17 cellular contexts compared by ENCODE assay signal in the genomic region with DNA sequence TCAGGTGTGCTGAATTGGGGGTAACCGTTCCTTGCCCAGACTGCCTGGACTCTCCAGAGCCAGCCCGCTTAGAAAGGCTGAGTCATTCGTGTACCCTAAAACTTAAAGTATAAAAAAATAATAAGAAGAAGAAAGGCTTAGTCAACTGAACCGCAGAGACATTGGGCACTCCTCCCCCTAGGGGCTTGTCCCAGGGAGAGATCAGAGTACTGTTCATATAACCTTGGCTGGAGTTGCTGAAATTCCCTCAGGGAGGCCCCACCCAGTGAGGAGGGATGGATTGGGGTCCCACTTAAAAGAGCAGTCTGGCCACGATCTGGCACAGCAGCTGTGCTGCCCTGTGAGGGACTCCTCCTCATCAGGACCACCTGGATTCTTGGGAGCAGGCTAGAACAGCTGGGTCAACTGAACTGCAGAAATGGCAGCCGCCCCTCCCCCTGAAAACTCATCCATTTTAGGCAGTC. TPM values are rescaled to one million over a fixed set of nuclear protein-coding genes. Genes with fewer than 3 reads are reported as not detected.
A peak's percentile ranks its signal among the peaks of the same experiment; 100 is the strongest.
DNase-seq lines count a peak whose midpoint lies in the region; ATAC-seq and TF ChIP-seq lines count a peak whose summit lies in the region.
"Had no signal": no experiment of that assay in that cellular context is flagged by ENCODE, and none has a peak within 500 bp of the region (broad histone marks: within the 10 kb centered on the region; RNA-seq: fewer than 3 reads in every experiment).

No MANE protein-coding gene starts in this region.

- peaks cover 41% of the 10 kb centered on the region for H3K4me1 ChIP-seq in suprapubic skin
- peaks cover 59% of the 10 kb centered on the region for H3K4me1 ChIP-seq in CD4-positive, alpha-beta memory T cell (ENCODE audit: insufficient read depth, low read length)
- H3K4me1 ChIP-seq: BE2C had no signal

- H3K4me1 Mint-ChIP-seq in activated CD4-positive, alpha-beta memory T cell treated with anti-CD3 and anti-CD28 coated beads, Interleukin-2, amount 10 ng/mL, durations not matched to agents 7 days and 5 days = peaks cover 50% of the 10 kb centered on the region
- peaks cover 57 to 95% (median 76%) of the 10 kb centered on the region in 4 donors for H3K4me1 Mint-ChIP-seq in CD4-positive, alpha-beta memory T cell

- no peak overlapping the region for H3K4me3 ChIP-seq in suprapubic skin
- H3K4me3 ChIP-seq in CD4-positive, alpha-beta memory T cell (ENCODE audit: low read length in 2 of 2) = no peak overlapping the region
- H3K4me3 ChIP-seq: GM23248 had no signal

- no peak for TF ChIP-seq CTCF in suprapubic skin (IDR thresholded peaks at IDR 0.05)

- H3K36me3 ChIP-seq in suprapubic skin = no peaks in the 10 kb centered on the region
- H3K36me3 ChIP-seq in CD4-positive, alpha-beta memory T cell (ENCODE audit: insufficient read depth, low read length) = no peaks in the 10 kb centered on the region
- H3K36me3 ChIP-seq: BE2C had no signal

- H3K27ac ChIP-seq in suprapubic skin = peak overlapping the region; percentile 18
- no peak overlapping the region for H3K27ac ChIP-seq in CD4-positive, alpha-beta memory T cell (ENCODE audit: low read depth, low read length)
- H3K27ac ChIP-seq: GM23248, RWPE1 had no signal

- no peak overlapping the region for H3K4me3 Mint-ChIP-seq in activated CD4-positive, alpha-beta memory T cell treated with anti-CD3 and anti-CD28 coated beads, Interleukin-2, amount 10 ng/mL, durations not matched to agents 7 days and 5 days
- H3K4me3 Mint-ChIP-seq in CD4-positive, alpha-beta memory T cell = peak overlapping the region in 1 of 8 donors; percentile 39

- ATAC-seq in left cardiac atrium (peak; percentile 12 to 18), left ventricle myocardium superior (no peak), HG02852 (IDR thresholded peaks at IDR 0.05; ENCODE audit: unreplicated experiment) (peak; percentile 51)

- TF ChIP-seq POLR2A in suprapubic skin (IDR thresholded peaks at IDR 0.05) = no peak

- peak overlapping the region; percentile 21 for H3K27ac Mint-ChIP-seq in activated CD4-positive, alpha-beta memory T cell treated with anti-CD3 and anti-CD28 coated beads, Interleukin-2, amount 10 ng/mL, durations not matched to agents 7 days and 5 days
- peak overlapping the region in 2 of 7 donors; percentile 42 to 46 for H3K27ac Mint-ChIP-seq in CD4-positive, alpha-beta memory T cell

- intact Hi-C loops in left cardiac atrium (cut with DNase I) (no loop called here), left ventricle myocardium superior (cut with micrococcal nuclease) (no loop called here)
- intact Hi-C loops in CD4-positive, alpha-beta memory T cell (cut with micrococcal nuclease) = no loop called here

- DNase-seq in left cardiac atrium (no peak), left ventricle myocardium superior (no peak), suprapubic skin (ENCODE audit: low spot score in 2 of 2) (no peak), NCI-H1092 (lab: John Stamatoyannopoulos, UW) (no peak), GM19240 (ENCODE audit: insufficient read length, low spot score) (no peak)
- no peak for DNase-seq in activated CD4-positive, alpha-beta memory T cell treated with anti-CD3 and anti-CD28 coated beads, Interleukin-2, amount 10 ng/mL, durations not matched to agents 7 days and 5 days
- no peak for DNase-seq in CD4-positive, alpha-beta memory T cell
- DNase-seq: aorta; BE2C; effector CD8-positive, alpha-beta T cell; GM23248; NCI-H1417; NCI-H510A; retina; stimulated activated CD4-positive, alpha-beta T cell treated with anti-CD3 and anti-CD28 coated beads, Interleukin-4, amount 100 ng/mL, for 4 hours had no signal

- no peaks in the 10 kb centered on the region for H3K27me3 ChIP-seq in suprapubic skin
- H3K27me3 ChIP-seq in CD4-positive, alpha-beta memory T cell (ENCODE audit: insufficient read depth, low read length) = no peaks in the 10 kb centered on the region
- H3K27me3 ChIP-seq: BE2C had no signal

- POLR2A ChIA-PET in activated CD4-positive, alpha-beta memory T cell treated with anti-CD3 and anti-CD28 coated beads, Interleukin-2, amount 10 ng/mL, durations not matched to agents 7 days and 5 days (lab: Charles Lee) = no interaction called here
- POLR2A ChIA-PET in CD4-positive, alpha-beta memory T cell (lab: Charles Lee; ENCODE audit: partially characterized antibody) = no interaction called here

- CTCF ChIA-PET in activated CD4-positive, alpha-beta memory T cell treated with anti-CD3 and anti-CD28 coated beads, Interleukin-2, amount 10 ng/mL, durations not matched to agents 7 days and 5 days (lab: Charles Lee) = no interaction called here
- CTCF ChIA-PET in CD4-positive, alpha-beta memory T cell (lab: Charles Lee; ENCODE audit: partially characterized antibody) = no interaction called here

- WGBS in suprapubic skin = 70% methylated on average over 5 of the region's 6 CpGs

- no peaks in the 10 kb centered on the region for H3K9me3 ChIP-seq in suprapubic skin
- H3K9me3 ChIP-seq in CD4-positive, alpha-beta memory T cell (ENCODE audit: control insufficient read depth in 1 of 2, low read length in 2 of 2) = no peaks in the 10 kb centered on the region
- H3K9me3 ChIP-seq: BE2C had no signal

- peaks cover 50% of the 10 kb centered on the region for H3K36me3 Mint-ChIP-seq in activated CD4-positive, alpha-beta memory T cell treated with anti-CD3 and anti-CD28 coated beads, Interleukin-2, amount 10 ng/mL, durations not matched to agents 7 days and 5 days (ENCODE audit: low read depth)
- H3K36me3 Mint-ChIP-seq in CD4-positive, alpha-beta memory T cell = peaks cover 15 to 41% of the 10 kb centered on the region in 2 donors

- no peak for TF ChIP-seq EP300 in suprapubic skin (IDR thresholded peaks at IDR 0.05)

- no peaks in the 10 kb centered on the region for H3K27me3 Mint-ChIP-seq in activated CD4-positive, alpha-beta memory T cell treated with anti-CD3 and anti-CD28 coated beads, Interleukin-2, amount 10 ng/mL, durations not matched to agents 7 days and 5 days
- H3K27me3 Mint-ChIP-seq in CD4-positive, alpha-beta memory T cell = no peaks in the 10 kb centered on the region

- H3K9me3 Mint-ChIP-seq in activated CD4-positive, alpha-beta memory T cell treated with anti-CD3 and anti-CD28 coated beads, Interleukin-2, amount 10 ng/mL, durations not matched to agents 7 days and 5 days = peaks cover 8% of the 10 kb centered on the region
- H3K9me3 Mint-ChIP-seq in CD4-positive, alpha-beta memory T cell = peaks cover 0 to 2% (median 0%) of the 10 kb centered on the region in 8 donors

RNA-seq across cellular contexts. Expression of a gene that starts 37.2 kb away (rescaled TPM):
- total RNA-seq in left cardiac atrium (10 to 100 TPM; 45.6 to 51.5 TPM), left ventricle myocardium superior (46.1 TPM), suprapubic skin (100 to 1,000 TPM in 1 of 4 donors, 10 to 100 TPM in 3; 41.0 to 107 (median 60.8) TPM)
- 100 to 1,000 TPM; 103 to 111 TPM for total RNA-seq in activated CD4-positive, alpha-beta memory T cell treated with anti-CD3 and anti-CD28 coated beads, Interleukin-2, amount 10 ng/mL, durations not matched to agents 7 days and 5 days
- total RNA-seq in CD4-positive, alpha-beta memory T cell = 100 to 1,000 TPM; 262 to 280 TPM
- polyA plus RNA-seq in CD4-positive, alpha-beta memory T cell = 100 to 1,000 TPM in 1 of 2 donors, 10 to 100 TPM in 1; 10.7 to 141 TPM
